1 cellular context compared by ENCODE assay signal in the genomic region with DNA sequence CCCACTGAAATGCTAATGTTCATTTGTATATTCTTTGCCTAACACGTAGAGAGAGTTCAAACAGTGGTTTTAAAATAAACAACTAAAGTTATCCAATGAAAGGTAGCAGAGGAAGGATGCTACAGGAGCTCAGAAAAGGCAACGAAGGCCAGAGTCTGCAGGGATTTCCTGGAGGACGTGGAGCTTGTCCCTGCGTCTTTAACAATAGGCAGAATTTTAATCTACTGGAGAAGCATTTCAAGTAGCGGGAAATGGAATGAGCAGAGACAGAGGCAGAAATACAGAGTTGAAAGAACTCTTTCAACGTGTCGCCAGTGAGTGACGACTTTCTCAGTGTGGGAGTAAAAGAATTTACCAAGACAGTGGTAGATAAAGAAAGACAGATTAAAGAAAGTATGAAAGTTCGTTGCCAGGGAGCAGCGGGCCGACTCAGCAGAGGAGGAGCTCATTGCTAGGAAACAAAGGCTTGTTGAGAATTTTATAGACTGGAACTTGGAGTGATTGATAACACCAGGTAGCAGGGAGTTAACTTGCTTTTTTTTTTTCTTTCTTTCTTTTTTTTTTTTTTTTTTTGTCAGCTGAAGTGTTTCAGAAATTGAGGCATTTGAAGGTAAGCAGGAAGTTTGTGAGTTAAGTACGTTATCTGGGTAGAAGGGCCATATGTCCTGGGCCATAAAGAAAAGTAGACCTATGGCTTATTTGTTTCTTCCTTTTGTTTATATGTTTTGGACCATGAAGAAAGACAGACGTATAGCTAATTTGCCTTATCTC.
TF ChIP-seq lines count a peak whose summit lies in the region.

No MANE protein-coding gene starts in this region.

TF ChIP-seq in K562, 482 proteins besides CTCF, POLR2A, EP300 and RAD21 (continued from another document and continues in another):
- 0 out of 2 replicates have a peak, but pooled peaks have one; percentile 15 for TF ChIP-seq JUN (IDR thresholded peaks at IDR 0.05; ENCODE audit: borderline replicate concordance, low read depth, low read length)
- no peak for TF ChIP-seq JUN (CRISPR knock-in tag; IDR thresholded peaks at IDR 0.05; ENCODE audit: borderline replicate concordance)
- TF ChIP-seq FOXM1 (IDR thresholded peaks at IDR 0.05; ENCODE audit: low read depth) = no peak; the same call in 1 of the 2 replicates
- TF ChIP-seq FOXM1 (CRISPR knock-in tag; IDR thresholded peaks at IDR 0.05; ENCODE audit: low read depth) = no peak
- no peak for TF ChIP-seq NFATC3 (IDR thresholded peaks at IDR 0.05)
- no peak for TF ChIP-seq NELFE (IDR thresholded peaks at IDR 0.05; ENCODE audit: insufficient read depth, insufficient read length)
- TF ChIP-seq RBM17 (IDR thresholded peaks at IDR 0.05; ENCODE audit: borderline replicate concordance, low read depth, low read length) = no peak
- TF ChIP-seq TEAD1 (CRISPR knock-in tag; IDR thresholded peaks at IDR 0.05) = 0 out of 4 replicates have a peak, but pooled peaks of 1 of the 2 experiments have one; percentile 29
- no peak for TF ChIP-seq ZNF431 (CRISPR knock-in tag; IDR thresholded peaks at IDR 0.05)
- peak; percentile 71 for TF ChIP-seq SOX6 (IDR thresholded peaks at IDR 0.05)
- TF ChIP-seq RFX1 (IDR thresholded peaks at IDR 0.05) = peak; percentile 84
- TF ChIP-seq, protein P1, sequence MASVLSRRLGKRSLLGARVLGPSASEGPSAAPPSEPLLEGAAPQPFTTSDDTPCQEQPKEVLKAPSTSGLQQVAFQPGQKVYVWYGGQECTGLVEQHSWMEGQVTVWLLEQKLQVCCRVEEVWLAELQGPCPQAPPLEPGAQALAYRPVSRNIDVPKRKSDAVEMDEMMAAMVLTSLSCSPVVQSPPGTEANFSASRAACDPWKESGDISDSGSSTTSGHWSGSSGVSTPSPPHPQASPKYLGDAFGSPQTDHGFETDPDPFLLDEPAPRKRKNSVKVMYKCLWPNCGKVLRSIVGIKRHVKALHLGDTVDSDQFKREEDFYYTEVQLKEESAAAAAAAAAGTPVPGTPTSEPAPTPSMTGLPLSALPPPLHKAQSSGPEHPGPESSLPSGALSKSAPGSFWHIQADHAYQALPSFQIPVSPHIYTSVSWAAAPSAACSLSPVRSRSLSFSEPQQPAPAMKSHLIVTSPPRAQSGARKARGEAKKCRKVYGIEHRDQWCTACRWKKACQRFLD (CRISPR knock-in tag; IDR thresholded peaks at IDR 0.05) = peak; percentile 61
- TF ChIP-seq, protein P2, sequence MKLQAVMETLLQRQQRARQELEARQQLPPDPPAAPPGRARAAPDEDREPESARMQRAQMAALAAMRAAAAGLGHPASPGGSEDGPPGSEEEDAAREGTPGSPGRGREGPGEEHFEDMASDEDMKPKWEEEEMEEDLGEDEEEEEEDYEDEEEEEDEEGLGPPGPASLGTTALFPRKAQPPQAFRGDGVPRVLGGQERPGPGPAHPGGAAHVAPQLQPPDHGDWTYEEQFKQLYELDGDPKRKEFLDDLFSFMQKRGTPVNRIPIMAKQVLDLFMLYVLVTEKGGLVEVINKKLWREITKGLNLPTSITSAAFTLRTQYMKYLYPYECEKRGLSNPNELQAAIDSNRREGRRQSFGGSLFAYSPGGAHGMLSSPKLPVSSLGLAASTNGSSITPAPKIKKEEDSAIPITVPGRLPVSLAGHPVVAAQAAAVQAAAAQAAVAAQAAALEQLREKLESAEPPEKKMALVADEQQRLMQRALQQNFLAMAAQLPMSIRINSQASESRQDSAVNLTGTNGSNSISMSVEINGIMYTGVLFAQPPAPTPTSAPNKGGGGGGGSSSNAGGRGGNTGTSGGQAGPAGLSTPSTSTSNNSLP (IDR thresholded peaks at IDR 0.05; ENCODE audit: borderline replicate concordance, low read depth, low read length) = peak; percentile 93
- TF ChIP-seq JUND (IDR thresholded peaks at IDR 0.05; ENCODE audit: borderline replicate concordance, low read depth, low read length) = peak; percentile 37; the same call in 1 of the 2 replicates
- TF ChIP-seq JUND (tag; IDR thresholded peaks at IDR 0.05; ENCODE audit: borderline replicate concordance, low read depth, low read length) = no peak; the same call in 1 of the 3 replicates
- no peak for TF ChIP-seq IFI16 (CRISPR knock-in tag; IDR thresholded peaks at IDR 0.05)
- peak in 1 of 3 experiments; percentile 13 for TF ChIP-seq YY1 (IDR thresholded peaks at IDR 0.05; ENCODE audit: borderline replicate concordance in 1 of 3, control insufficient read depth in 1 of 3, extremely low read depth in 1 of 3, insufficient read depth in 3 of 3, insufficient read length in 1 of 3, insufficient replicate concordance in 2 of 3, low read depth in 1 of 3, low read length in 2 of 3)
- TF ChIP-seq ZNF780A (CRISPR knock-in tag; IDR thresholded peaks at IDR 0.05) = no peak
- no peak for TF ChIP-seq ZNF584 (CRISPR knock-in tag; IDR thresholded peaks at IDR 0.05; ENCODE audit: low read depth)
- no peak for TF ChIP-seq DIDO1 (tag; IDR thresholded peaks at IDR 0.05; ENCODE audit: low read depth)
- TF ChIP-seq ZNF239 (CRISPR knock-in tag; IDR thresholded peaks at IDR 0.05) = no peak
- TF ChIP-seq TEAD4 (IDR thresholded peaks at IDR 0.05; ENCODE audit: low read length) = peak; percentile 65
- TF ChIP-seq TEAD4 (CRISPR knock-in tag; IDR thresholded peaks at IDR 0.05; ENCODE audit: borderline replicate concordance) = no peak
- TF ChIP-seq, protein P3, sequence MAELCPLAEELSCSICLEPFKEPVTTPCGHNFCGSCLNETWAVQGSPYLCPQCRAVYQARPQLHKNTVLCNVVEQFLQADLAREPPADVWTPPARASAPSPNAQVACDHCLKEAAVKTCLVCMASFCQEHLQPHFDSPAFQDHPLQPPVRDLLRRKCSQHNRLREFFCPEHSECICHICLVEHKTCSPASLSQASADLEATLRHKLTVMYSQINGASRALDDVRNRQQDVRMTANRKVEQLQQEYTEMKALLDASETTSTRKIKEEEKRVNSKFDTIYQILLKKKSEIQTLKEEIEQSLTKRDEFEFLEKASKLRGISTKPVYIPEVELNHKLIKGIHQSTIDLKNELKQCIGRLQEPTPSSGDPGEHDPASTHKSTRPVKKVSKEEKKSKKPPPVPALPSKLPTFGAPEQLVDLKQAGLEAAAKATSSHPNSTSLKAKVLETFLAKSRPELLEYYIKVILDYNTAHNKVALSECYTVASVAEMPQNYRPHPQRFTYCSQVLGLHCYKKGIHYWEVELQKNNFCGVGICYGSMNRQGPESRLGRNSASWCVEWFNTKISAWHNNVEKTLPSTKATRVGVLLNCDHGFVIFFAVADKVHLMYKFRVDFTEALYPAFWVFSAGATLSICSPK (IDR thresholded peaks at IDR 0.05; ENCODE audit: borderline replicate concordance) = no peak
- no peak for TF ChIP-seq MAFG (tag; conservative IDR thresholded peaks at IDR 0.05)
- TF ChIP-seq GTF2E2 (tag; IDR thresholded peaks at IDR 0.05) = peak; percentile 34; the same call in 1 of the 2 replicates
- no peak for TF ChIP-seq TAF15 (IDR thresholded peaks at IDR 0.05; ENCODE audit: low read depth, low read length)
- no peak for TF ChIP-seq GTF2A2 (tag; IDR thresholded peaks at IDR 0.05)
- TF ChIP-seq CXXC5 (CRISPR knock-in tag; IDR thresholded peaks at IDR 0.05) = no peak
- TF ChIP-seq GABPB1 (CRISPR knock-in tag; IDR thresholded peaks at IDR 0.05) = no peak
- TF ChIP-seq CREBBP (IDR thresholded peaks at IDR 0.05; ENCODE audit: low read depth, low read length) = no peak
- TF ChIP-seq NRF1 (conservative IDR thresholded peaks at IDR 0.05 in 1 of 2, IDR thresholded peaks at IDR 0.05 in 1 of 2) = 0 out of 4 replicates have a peak, but pooled peaks of 1 of the 2 experiments have one; percentile 17
- TF ChIP-seq SAP30 (IDR thresholded peaks at IDR 0.05; ENCODE audit: borderline replicate concordance, insufficient read depth, low read depth, low read length, poor library complexity, severe bottlenecking) = no peak
- TF ChIP-seq, protein P4, sequence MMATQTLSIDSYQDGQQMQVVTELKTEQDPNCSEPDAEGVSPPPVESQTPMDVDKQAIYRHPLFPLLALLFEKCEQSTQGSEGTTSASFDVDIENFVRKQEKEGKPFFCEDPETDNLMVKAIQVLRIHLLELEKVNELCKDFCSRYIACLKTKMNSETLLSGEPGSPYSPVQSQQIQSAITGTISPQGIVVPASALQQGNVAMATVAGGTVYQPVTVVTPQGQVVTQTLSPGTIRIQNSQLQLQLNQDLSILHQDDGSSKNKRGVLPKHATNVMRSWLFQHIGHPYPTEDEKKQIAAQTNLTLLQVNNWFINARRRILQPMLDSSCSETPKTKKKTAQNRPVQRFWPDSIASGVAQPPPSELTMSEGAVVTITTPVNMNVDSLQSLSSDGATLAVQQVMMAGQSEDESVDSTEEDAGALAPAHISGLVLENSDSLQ (IDR thresholded peaks at IDR 0.05) = peak; percentile 83
- TF ChIP-seq, protein P5, sequence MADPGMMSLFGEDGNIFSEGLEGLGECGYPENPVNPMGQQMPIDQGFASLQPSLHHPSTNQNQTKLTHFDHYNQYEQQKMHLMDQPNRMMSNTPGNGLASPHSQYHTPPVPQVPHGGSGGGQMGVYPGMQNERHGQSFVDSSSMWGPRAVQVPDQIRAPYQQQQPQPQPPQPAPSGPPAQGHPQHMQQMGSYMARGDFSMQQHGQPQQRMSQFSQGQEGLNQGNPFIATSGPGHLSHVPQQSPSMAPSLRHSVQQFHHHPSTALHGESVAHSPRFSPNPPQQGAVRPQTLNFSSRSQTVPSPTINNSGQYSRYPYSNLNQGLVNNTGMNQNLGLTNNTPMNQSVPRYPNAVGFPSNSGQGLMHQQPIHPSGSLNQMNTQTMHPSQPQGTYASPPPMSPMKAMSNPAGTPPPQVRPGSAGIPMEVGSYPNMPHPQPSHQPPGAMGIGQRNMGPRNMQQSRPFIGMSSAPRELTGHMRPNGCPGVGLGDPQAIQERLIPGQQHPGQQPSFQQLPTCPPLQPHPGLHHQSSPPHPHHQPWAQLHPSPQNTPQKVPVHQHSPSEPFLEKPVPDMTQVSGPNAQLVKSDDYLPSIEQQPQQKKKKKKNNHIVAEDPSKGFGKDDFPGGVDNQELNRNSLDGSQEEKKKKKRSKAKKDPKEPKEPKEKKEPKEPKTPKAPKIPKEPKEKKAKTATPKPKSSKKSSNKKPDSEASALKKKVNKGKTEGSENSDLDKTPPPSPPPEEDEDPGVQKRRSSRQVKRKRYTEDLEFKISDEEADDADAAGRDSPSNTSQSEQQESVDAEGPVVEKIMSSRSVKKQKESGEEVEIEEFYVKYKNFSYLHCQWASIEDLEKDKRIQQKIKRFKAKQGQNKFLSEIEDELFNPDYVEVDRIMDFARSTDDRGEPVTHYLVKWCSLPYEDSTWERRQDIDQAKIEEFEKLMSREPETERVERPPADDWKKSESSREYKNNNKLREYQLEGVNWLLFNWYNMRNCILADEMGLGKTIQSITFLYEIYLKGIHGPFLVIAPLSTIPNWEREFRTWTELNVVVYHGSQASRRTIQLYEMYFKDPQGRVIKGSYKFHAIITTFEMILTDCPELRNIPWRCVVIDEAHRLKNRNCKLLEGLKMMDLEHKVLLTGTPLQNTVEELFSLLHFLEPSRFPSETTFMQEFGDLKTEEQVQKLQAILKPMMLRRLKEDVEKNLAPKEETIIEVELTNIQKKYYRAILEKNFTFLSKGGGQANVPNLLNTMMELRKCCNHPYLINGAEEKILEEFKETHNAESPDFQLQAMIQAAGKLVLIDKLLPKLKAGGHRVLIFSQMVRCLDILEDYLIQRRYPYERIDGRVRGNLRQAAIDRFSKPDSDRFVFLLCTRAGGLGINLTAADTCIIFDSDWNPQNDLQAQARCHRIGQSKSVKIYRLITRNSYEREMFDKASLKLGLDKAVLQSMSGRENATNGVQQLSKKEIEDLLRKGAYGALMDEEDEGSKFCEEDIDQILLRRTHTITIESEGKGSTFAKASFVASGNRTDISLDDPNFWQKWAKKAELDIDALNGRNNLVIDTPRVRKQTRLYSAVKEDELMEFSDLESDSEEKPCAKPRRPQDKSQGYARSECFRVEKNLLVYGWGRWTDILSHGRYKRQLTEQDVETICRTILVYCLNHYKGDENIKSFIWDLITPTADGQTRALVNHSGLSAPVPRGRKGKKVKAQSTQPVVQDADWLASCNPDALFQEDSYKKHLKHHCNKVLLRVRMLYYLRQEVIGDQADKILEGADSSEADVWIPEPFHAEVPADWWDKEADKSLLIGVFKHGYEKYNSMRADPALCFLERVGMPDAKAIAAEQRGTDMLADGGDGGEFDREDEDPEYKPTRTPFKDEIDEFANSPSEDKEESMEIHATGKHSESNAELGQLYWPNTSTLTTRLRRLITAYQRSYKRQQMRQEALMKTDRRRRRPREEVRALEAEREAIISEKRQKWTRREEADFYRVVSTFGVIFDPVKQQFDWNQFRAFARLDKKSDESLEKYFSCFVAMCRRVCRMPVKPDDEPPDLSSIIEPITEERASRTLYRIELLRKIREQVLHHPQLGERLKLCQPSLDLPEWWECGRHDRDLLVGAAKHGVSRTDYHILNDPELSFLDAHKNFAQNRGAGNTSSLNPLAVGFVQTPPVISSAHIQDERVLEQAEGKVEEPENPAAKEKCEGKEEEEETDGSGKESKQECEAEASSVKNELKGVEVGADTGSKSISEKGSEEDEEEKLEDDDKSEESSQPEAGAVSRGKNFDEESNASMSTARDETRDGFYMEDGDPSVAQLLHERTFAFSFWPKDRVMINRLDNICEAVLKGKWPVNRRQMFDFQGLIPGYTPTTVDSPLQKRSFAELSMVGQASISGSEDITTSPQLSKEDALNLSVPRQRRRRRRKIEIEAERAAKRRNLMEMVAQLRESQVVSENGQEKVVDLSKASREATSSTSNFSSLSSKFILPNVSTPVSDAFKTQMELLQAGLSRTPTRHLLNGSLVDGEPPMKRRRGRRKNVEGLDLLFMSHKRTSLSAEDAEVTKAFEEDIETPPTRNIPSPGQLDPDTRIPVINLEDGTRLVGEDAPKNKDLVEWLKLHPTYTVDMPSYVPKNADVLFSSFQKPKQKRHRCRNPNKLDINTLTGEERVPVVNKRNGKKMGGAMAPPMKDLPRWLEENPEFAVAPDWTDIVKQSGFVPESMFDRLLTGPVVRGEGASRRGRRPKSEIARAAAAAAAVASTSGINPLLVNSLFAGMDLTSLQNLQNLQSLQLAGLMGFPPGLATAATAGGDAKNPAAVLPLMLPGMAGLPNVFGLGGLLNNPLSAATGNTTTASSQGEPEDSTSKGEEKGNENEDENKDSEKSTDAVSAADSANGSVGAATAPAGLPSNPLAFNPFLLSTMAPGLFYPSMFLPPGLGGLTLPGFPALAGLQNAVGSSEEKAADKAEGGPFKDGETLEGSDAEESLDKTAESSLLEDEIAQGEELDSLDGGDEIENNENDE (IDR thresholded peaks at IDR 0.05; ENCODE audit: low read depth, low read length) = no peak
- peak; percentile 15 for TF ChIP-seq HDAC3 (IDR thresholded peaks at IDR 0.05; ENCODE audit: borderline replicate concordance, partially characterized antibody)
- no peak for TF ChIP-seq MED1 (CRISPR knock-in tag; IDR thresholded peaks at IDR 0.05; ENCODE audit: borderline replicate concordance)
- no peak for TF ChIP-seq SMAD3 (CRISPR knock-in tag; conservative IDR thresholded peaks at IDR 0.05)
